Comparison of ENCODE assay signal across 3 cellular contexts in genomic region chr4:57916479-57916878, GRCh38.
TF ChIP-seq lines count a peak whose summit lies in the region.

No MANE protein-coding gene starts in this region.

TF ChIP-seq in A549, 52 proteins besides CTCF, POLR2A, EP300 and RAD21:
- TF ChIP-seq USF2 (IDR thresholded peaks at IDR 0.05) (no peak), ZSCAN20 (CRISPR knock-in tag; IDR thresholded peaks at IDR 0.05) (no peak), MAFK (IDR thresholded peaks at IDR 0.05; ENCODE audit: partially characterized antibody) (peak; percentile 71)

TF ChIP-seq in IMR-90, 13 proteins besides CTCF, POLR2A, EP300 and RAD21 (continued from another document):
- TF ChIP-seq USF2 (IDR thresholded peaks at IDR 0.05; ENCODE audit: low read depth, low read length) (no peak), CHD1 (IDR thresholded peaks at IDR 0.05; ENCODE audit: low read depth, low read length) (no peak)

TF ChIP-seq in H1, 55 proteins besides CTCF, POLR2A, EP300 and RAD21 (continued from another document):
- TF ChIP-seq MAFK (IDR thresholded peaks at IDR 0.05; ENCODE audit: low read depth, low read length), result peak; percentile 22; the same call in 1 of the 2 replicates
